1 cellular context compared by ENCODE assay signal in the genomic region with DNA sequence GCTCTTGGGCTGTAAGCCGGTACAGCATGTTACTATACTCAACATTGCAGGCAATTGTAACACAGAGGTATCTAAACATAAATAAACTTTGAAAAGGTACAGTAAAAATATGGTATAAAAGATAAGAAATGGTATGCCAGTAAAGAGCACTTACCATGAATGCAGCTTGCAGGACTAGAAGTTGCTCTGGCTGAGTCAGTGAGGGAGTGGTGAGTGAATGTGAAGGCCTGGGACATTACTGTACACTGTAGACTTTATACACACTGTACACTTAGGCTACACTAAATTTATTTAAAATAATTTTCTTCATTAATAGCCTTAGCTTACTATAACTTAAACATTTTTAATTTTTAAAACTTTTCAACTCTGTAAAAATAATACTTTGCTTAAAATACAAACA.
TF ChIP-seq lines count a peak whose summit lies in the region.

No MANE protein-coding gene starts in this region.

TF ChIP-seq in K562, 482 proteins besides CTCF, POLR2A, EP300 and RAD21:
- TF ChIP-seq TCF3 (CRISPR knock-in tag; IDR thresholded peaks at IDR 0.05) (0 out of 2 replicates have a peak, but pooled peaks have one; percentile 12), NR2F6 (CRISPR knock-in tag; IDR thresholded peaks at IDR 0.05) (no peak)
